In genomic region chr6:329888-330691, GRCh38 we compare ENCODE assay signal across 12 cellular contexts. TPM values are rescaled to one million over a fixed set of nuclear protein-coding genes. Genes with fewer than 3 reads are reported as not detected.
A peak's percentile ranks its signal among the peaks of the same experiment; 100 is the strongest.
DNase-seq lines count a peak whose midpoint lies in the region; ATAC-seq and TF ChIP-seq lines count a peak whose summit lies in the region.
"Had no signal": no experiment of that assay in that cellular context is flagged by ENCODE, and none has a peak within 500 bp of the region (broad histone marks: within the 10 kb centered on the region; RNA-seq: fewer than 3 reads in every experiment).

No MANE protein-coding gene starts in this region.

- no peaks in the 10 kb centered on the region for H3K27me3 ChIP-seq in BLaER1
- H3K27me3 ChIP-seq in lower lobe of right lung (ENCODE audit: low read depth) = no peaks in the 10 kb centered on the region

- peaks cover 13% of the 10 kb centered on the region; the same call in 1 of the 2 replicates for H4K20me1 ChIP-seq in BLaER1

- H3K4me1 ChIP-seq in BLaER1 (peaks cover 61% of the 10 kb centered on the region), lower lobe of right lung (peaks cover 13% of the 10 kb centered on the region)

- no peak for TF ChIP-seq CTCF in lower lobe of right lung (IDR thresholded peaks at IDR 0.05)

- peak overlapping the region; percentile 39 for H3K4me2 ChIP-seq in BLaER1

- DNase-seq in lower lobe of right lung = peak; percentile 49
- DNase-seq in GM19238 (ENCODE audit: insufficient read length, low spot score) = no peak
- no peak for DNase-seq in middle frontal gyrus (ENCODE audit: extremely low spot score, low spot score)
- DNase-seq in NCI-H748 treated with DMSO at 0.1 percent for 48 hours (lab: John Stamatoyannopoulos, UW) = no peak
- DNase-seq: activated T-cell treated with anti-CD3 and anti-CD28 coated beads for 4 hours, DMS79, NCI-H1436 treated with DMSO at 0.1 percent for 48 hours, NCI-H774 had no signal

- H3K4me3 ChIP-seq in BLaER1 = no peak overlapping the region
- no peak overlapping the region for H3K4me3 ChIP-seq in lower lobe of right lung

- ATAC-seq in GM21390 (IDR thresholded peaks at IDR 0.05; ENCODE audit: unreplicated experiment) (peak; percentile 14), SK-N-SH treated with all-trans-retinoic acid at 6 μM for 48 hours (peak; percentile 26), lower lobe of right lung (no peak), HG02571 (IDR thresholded peaks at IDR 0.05; ENCODE audit: unreplicated experiment) (no peak)

- H3K9ac ChIP-seq in BLaER1 = no peak overlapping the region; the same call in 1 of the 2 replicates

- peaks cover 17% of the 10 kb centered on the region; the same call in 1 of the 2 replicates for H3K36me3 ChIP-seq in BLaER1
- no peaks in the 10 kb centered on the region for H3K36me3 ChIP-seq in lower lobe of right lung

- intact Hi-C loops in lower lobe of right lung (cut with DNase I) = no loop called here

- H3K27ac ChIP-seq in BLaER1 (0 out of 2 replicates have a peak overlapping the region, but pooled peaks have one; percentile 3), lower lobe of right lung (no peak overlapping the region)

- H3K9me3 ChIP-seq in BLaER1 (no peaks in the 10 kb centered on the region), lower lobe of right lung (no peaks in the 10 kb centered on the region)

TF ChIP-seq in SK-N-SH treated with all-trans-retinoic acid at 6 μM for 48 hours, 23 proteins besides CTCF, POLR2A, EP300 and RAD21:
- TF ChIP-seq, protein P1, sequence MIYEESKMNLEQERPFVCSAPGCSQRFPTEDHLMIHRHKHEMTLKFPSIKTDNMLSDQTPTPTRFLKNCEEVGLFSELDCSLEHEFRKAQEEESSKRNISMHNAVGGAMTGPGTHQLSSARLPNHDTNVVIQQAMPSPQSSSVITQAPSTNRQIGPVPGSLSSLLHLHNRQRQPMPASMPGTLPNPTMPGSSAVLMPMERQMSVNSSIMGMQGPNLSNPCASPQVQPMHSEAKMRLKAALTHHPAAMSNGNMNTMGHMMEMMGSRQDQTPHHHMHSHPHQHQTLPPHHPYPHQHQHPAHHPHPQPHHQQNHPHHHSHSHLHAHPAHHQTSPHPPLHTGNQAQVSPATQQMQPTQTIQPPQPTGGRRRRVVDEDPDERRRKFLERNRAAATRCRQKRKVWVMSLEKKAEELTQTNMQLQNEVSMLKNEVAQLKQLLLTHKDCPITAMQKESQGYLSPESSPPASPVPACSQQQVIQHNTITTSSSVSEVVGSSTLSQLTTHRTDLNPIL (CRISPR knock-in tag; IDR thresholded peaks at IDR 0.05; ENCODE audit: low read depth) = no peak
- TF ChIP-seq RARB (CRISPR knock-in tag; IDR thresholded peaks at IDR 0.05) (no peak), CSDC2 (CRISPR knock-in tag; IDR thresholded peaks at IDR 0.05) (no peak)

RNA-seq across cellular contexts. Expression of gene DUSP22, which starts 37.8 kb away (rescaled TPM):
- 66.4 TPM for total RNA-seq in lower lobe of right lung

Comparison
In these comparisons a context has a peak if more than half of its experiments do, and no peak if none do; other contexts are left out.
1. ATAC-seq: peak in GM21390 (single experiment) and SK-N-SH treated with all-trans-retinoic acid at 6 μM for 48 hours (single experiment); none in lower lobe of right lung (0 of 2) and HG02571 (single experiment).